ENCODE assay signal across 9 cellular contexts in the genomic region with DNA sequence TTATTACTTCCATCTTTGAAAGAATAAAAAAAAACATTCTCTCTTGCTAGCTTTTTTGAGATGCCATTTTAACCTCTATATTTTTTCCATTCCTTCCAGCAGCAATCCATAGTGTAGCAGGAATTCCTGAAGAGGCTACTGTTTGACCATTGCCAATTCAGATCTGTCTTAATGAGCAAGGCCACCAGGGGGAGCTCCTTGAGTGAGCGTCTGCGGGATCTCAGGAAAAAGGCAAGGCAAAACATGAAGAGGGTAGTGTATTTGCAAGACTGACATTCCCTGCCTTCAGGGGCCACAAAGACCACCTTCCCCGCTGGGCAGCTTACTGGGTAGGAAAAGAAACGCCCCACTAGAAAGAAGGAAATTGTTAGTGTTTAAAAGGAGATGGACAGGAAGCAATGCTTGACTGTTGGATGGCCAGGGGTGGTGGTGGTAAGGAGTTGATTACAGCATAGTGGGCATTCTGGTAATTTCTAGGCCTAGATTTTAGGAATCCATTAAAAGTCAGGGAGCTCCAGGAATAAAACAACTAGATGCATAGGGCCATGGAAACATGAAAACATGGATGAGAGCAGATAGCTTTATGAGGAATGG.
DNase-seq lines count a peak whose midpoint lies in the region; ATAC-seq and TF ChIP-seq lines count a peak whose summit lies in the region.
"Had no signal": no experiment of that assay in that cellular context is flagged by ENCODE, and none has a peak within 500 bp of the region (broad histone marks: within the 10 kb centered on the region; RNA-seq: fewer than 3 reads in every experiment).

No MANE protein-coding gene starts in this region.

- no peaks in the 10 kb centered on the region for H3K79me2 ChIP-seq in smooth muscle cell (ENCODE audit: low read depth)

- H3K4me2 ChIP-seq in smooth muscle cell = peak overlapping the region; percentile 77

- no peak overlapping the region for H3K9ac ChIP-seq in NT2/D1 (ENCODE audit: insufficient read length, low read depth)
- no peak overlapping the region for H3K9ac ChIP-seq in smooth muscle cell (ENCODE audit: low read depth)

- DNase-seq in AG20443 (ENCODE audit: low spot score) (peak; percentile 62), NT2/D1 (ENCODE audit: low read depth, low spot score) (peak; percentile 51), amniotic epithelial cell (ENCODE audit: low read depth) (peak; percentile 78), hippocampal formation (lab: John Stamatoyannopoulos, UW) (peak; percentile 32 to 63), smooth muscle cell (lab: John Stamatoyannopoulos, UW; ENCODE audit: unreplicated experiment) (peak; percentile 21)

- H3K27me3 ChIP-seq in NT2/D1 (ENCODE audit: insufficient read depth, insufficient read length) (no peaks in the 10 kb centered on the region), smooth muscle cell (ENCODE audit: low read depth) (no peaks in the 10 kb centered on the region)

- H3K4me3 ChIP-seq in NT2/D1 (ENCODE audit: insufficient read length, low read depth) = no peak overlapping the region
- no peak overlapping the region for H3K4me3 ChIP-seq in smooth muscle cell

- H4K20me1 ChIP-seq in smooth muscle cell (ENCODE audit: low read depth) = no peaks in the 10 kb centered on the region

- no peak overlapping the region for H2AFZ ChIP-seq in smooth muscle cell (ENCODE audit: low read depth)

- no peak overlapping the region for H3K27ac ChIP-seq in smooth muscle cell (ENCODE audit: low read depth)

- no peaks in the 10 kb centered on the region for H3K9me3 ChIP-seq in NT2/D1 (ENCODE audit: insufficient read depth, low read length)
- no peaks in the 10 kb centered on the region for H3K9me3 ChIP-seq in smooth muscle cell (replicated peaks; ENCODE audit: low read depth)

- TF ChIP-seq CTCF in GM12873 (IDR thresholded peaks at IDR 0.05; ENCODE audit: insufficient read depth, low read depth, low read length, missing control alignments) = peak; percentile 81
- TF ChIP-seq CTCF in smooth muscle cell (IDR thresholded peaks at IDR 0.05; ENCODE audit: borderline replicate concordance, insufficient read depth, poor library complexity, severe bottlenecking) = peak; percentile 97

- H3K36me3 ChIP-seq in NT2/D1 (ENCODE audit: insufficient read depth, insufficient read length, low read length) = no peaks in the 10 kb centered on the region
- H3K36me3 ChIP-seq in smooth muscle cell (ENCODE audit: low read depth) = no peaks in the 10 kb centered on the region

- H3K4me1 ChIP-seq in NT2/D1 (ENCODE audit: insufficient read depth, insufficient read length) (no peaks in the 10 kb centered on the region), smooth muscle cell (ENCODE audit: low read depth) (peaks cover 2% of the 10 kb centered on the region)

- H3F3A ChIP-seq in smooth muscle cell (ENCODE audit: low read depth) = peaks cover 11% of the 10 kb centered on the region

- peak; percentile 55 for ATAC-seq in HG03025 (IDR thresholded peaks at IDR 0.05; ENCODE audit: low FRiP score, unreplicated experiment)
- no peak for ATAC-seq in HG03432 (IDR thresholded peaks at IDR 0.05; ENCODE audit: unreplicated experiment)
- ATAC-seq: T-cell had no signal

- 8% methylated on average over 4 of the region's 4 CpGs for WGBS in smooth muscle cell (ENCODE audit: low lambda C conversion rate)

Comparison
In these comparisons a context has a peak if more than half of its experiments do, and no peak if none do; other contexts are left out.
1. DNase-seq: peak in every context shown above with its lines; median percentile 78 in amniotic epithelial cell; 62 in AG20443; 51 in NT2/D1; 48 in hippocampal formation; 21 in smooth muscle cell.